In the genomic region with DNA sequence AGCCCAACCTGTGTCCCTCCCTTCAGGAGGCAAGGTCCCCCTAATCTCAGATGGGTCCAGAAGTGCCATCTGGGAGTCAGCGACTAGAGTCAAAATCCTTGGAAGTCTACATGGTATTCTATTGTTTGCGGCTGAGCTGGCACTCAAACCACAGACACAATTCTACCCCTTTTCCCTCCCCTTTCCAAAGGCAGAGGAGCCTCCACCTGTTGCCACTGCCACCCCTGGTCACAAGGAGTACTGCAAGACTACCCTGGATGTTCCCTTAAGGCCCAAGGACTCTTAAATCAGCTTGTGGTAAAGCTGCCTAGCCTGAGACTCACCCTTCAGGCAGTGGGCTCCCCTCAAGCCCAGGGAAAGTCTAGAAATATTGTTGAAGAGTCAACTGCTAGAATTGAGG, we compare ENCODE assay signal across 1 cellular context.
TF ChIP-seq lines count a peak whose summit lies in the region.

No MANE protein-coding gene starts in this region.

TF ChIP-seq in HCT116, 20 proteins besides CTCF, POLR2A, EP300 and RAD21 (continued from another document):
- TF ChIP-seq, protein P1, sequence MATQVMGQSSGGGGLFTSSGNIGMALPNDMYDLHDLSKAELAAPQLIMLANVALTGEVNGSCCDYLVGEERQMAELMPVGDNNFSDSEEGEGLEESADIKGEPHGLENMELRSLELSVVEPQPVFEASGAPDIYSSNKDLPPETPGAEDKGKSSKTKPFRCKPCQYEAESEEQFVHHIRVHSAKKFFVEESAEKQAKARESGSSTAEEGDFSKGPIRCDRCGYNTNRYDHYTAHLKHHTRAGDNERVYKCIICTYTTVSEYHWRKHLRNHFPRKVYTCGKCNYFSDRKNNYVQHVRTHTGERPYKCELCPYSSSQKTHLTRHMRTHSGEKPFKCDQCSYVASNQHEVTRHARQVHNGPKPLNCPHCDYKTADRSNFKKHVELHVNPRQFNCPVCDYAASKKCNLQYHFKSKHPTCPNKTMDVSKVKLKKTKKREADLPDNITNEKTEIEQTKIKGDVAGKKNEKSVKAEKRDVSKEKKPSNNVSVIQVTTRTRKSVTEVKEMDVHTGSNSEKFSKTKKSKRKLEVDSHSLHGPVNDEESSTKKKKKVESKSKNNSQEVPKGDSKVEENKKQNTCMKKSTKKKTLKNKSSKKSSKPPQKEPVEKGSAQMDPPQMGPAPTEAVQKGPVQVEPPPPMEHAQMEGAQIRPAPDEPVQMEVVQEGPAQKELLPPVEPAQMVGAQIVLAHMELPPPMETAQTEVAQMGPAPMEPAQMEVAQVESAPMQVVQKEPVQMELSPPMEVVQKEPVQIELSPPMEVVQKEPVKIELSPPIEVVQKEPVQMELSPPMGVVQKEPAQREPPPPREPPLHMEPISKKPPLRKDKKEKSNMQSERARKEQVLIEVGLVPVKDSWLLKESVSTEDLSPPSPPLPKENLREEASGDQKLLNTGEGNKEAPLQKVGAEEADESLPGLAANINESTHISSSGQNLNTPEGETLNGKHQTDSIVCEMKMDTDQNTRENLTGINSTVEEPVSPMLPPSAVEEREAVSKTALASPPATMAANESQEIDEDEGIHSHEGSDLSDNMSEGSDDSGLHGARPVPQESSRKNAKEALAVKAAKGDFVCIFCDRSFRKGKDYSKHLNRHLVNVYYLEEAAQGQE (IDR thresholded peaks at IDR 0.05; ENCODE audit: low read depth): no peak
